8 cellular contexts compared by ENCODE assay signal in genomic region chr15:78565097-78565950, GRCh38. TPM values are rescaled to one million over a fixed set of nuclear protein-coding genes. Genes with fewer than 3 reads are reported as not detected.
DNase-seq lines count a peak whose midpoint lies in the region; ATAC-seq and TF ChIP-seq lines count a peak whose summit lies in the region.

CHRNA5 (plus strand) TSS chr15:78565520; CDS start chr15:78565720, 200 bp downstream.

- H3K36me3 ChIP-seq in vagina, result no peaks in the 10 kb centered on the region

- peak; percentile 87 for DNase-seq in EL
- peak; percentile 69 for DNase-seq in HCEC 1CT
- peak; percentile 70 for DNase-seq in MV-4-11 (lab: John Stamatoyannopoulos, UW)
- peak; percentile 95 for DNase-seq in SK-N-DZ (ENCODE audit: low spot score)
- DNase-seq in activated naive CD4-positive, alpha-beta T cell treated with anti-CD3 and anti-CD28 coated beads, Interleukin-2, amount 10 ng/mL, durations not matched to agents 7 days and 5 days, result peak; percentile 59
- peak; percentile 92 for DNase-seq in Right ventricle myocardium superior
- DNase-seq in pulmonary artery endothelial cell (ENCODE audit: low read depth, low spot score), result peak; percentile 27
- DNase-seq in vagina (ENCODE audit: extremely low spot score in 2 of 2), result no peak

- intact Hi-C loops in Right ventricle myocardium superior (cut with DNase I) (no loop called here), vagina (cut with DNase I) (no loop called here)

- no peak within 1 kb of the TSS for H3K27ac Mint-ChIP-seq in activated naive CD4-positive, alpha-beta T cell treated with anti-CD3 and anti-CD28 coated beads, Interleukin-2, amount 10 ng/mL, durations not matched to agents 7 days and 5 days

- peaks cover 12% of the 10 kb centered on the region for H3K4me1 ChIP-seq in vagina

- TF ChIP-seq CTCF in vagina (IDR thresholded peaks at IDR 0.05), result no peak

- peak within 1 kb of the TSS; percentile 54 to 75 for H3K4me3 ChIP-seq in vagina

- no peaks in the 10 kb centered on the region for H3K36me3 Mint-ChIP-seq in activated naive CD4-positive, alpha-beta T cell treated with anti-CD3 and anti-CD28 coated beads, Interleukin-2, amount 10 ng/mL, durations not matched to agents 7 days and 5 days

- no peak for TF ChIP-seq POLR2A in vagina (IDR thresholded peaks at IDR 0.05)

- peaks cover 52% of the 10 kb centered on the region for H3K27me3 Mint-ChIP-seq in activated naive CD4-positive, alpha-beta T cell treated with anti-CD3 and anti-CD28 coated beads, Interleukin-2, amount 10 ng/mL, durations not matched to agents 7 days and 5 days

- peaks cover 24% of the 10 kb centered on the region for H3K4me1 Mint-ChIP-seq in activated naive CD4-positive, alpha-beta T cell treated with anti-CD3 and anti-CD28 coated beads, Interleukin-2, amount 10 ng/mL, durations not matched to agents 7 days and 5 days

- CTCF ChIA-PET in activated naive CD4-positive, alpha-beta T cell treated with anti-CD3 and anti-CD28 coated beads, Interleukin-2, amount 10 ng/mL, durations not matched to agents 7 days and 5 days (lab: Charles Lee), result interaction anchor here (1.0 kb wide), 1 partner anchor 15 kb away, joined by 3 read pairs; no protein-coding TSS in a partner anchor

- H3K9me3 Mint-ChIP-seq in activated naive CD4-positive, alpha-beta T cell treated with anti-CD3 and anti-CD28 coated beads, Interleukin-2, amount 10 ng/mL, durations not matched to agents 7 days and 5 days, result no peaks in the 10 kb centered on the region

- no peaks in the 10 kb centered on the region for H3K9me3 ChIP-seq in vagina

- ATAC-seq in Right ventricle myocardium superior (ENCODE audit: poor library complexity), result peak; percentile 96

- H3K4me3 Mint-ChIP-seq in activated naive CD4-positive, alpha-beta T cell treated with anti-CD3 and anti-CD28 coated beads, Interleukin-2, amount 10 ng/mL, durations not matched to agents 7 days and 5 days, result peak within 1 kb of the TSS; percentile 84

- peak within 1 kb of the TSS; percentile 40 for H3K27ac ChIP-seq in vagina

- no peaks in the 10 kb centered on the region for H3K27me3 ChIP-seq in vagina

RNA-seq across cellular contexts. Expression of gene CHRNA5, which starts in this region (rescaled TPM):
- polyA plus RNA-seq in SK-N-DZ (2014; cell fraction: cytosol; rRNA removed), result 37.5 and 42.4 TPM in 2 replicates
- 17.7 and 24.9 TPM in 2 replicates for polyA plus RNA-seq in SK-N-DZ (2014; cell fraction: nucleus; rRNA removed)
- total RNA-seq in Right ventricle myocardium superior (4.2 TPM), pulmonary artery endothelial cell (6.2 and 8.8 TPM in 2 replicates), vagina (8.8 TPM)

Comparison
In these comparisons a context has a peak if more than half of its experiments do, and no peak if none do; other contexts are left out.
1. DNase-seq: peak in EL (single experiment), HCEC 1CT (single experiment), MV-4-11 (single experiment), SK-N-DZ (single experiment), activated naive CD4-positive, alpha-beta T cell treated with anti-CD3 and anti-CD28 coated beads, Interleukin-2, amount 10 ng/mL, durations not matched to agents 7 days and 5 days (single experiment), Right ventricle myocardium superior (single experiment) and pulmonary artery endothelial cell (single experiment); none in vagina (0 of 2).